1 cellular context compared by ENCODE assay signal in the genomic region with DNA sequence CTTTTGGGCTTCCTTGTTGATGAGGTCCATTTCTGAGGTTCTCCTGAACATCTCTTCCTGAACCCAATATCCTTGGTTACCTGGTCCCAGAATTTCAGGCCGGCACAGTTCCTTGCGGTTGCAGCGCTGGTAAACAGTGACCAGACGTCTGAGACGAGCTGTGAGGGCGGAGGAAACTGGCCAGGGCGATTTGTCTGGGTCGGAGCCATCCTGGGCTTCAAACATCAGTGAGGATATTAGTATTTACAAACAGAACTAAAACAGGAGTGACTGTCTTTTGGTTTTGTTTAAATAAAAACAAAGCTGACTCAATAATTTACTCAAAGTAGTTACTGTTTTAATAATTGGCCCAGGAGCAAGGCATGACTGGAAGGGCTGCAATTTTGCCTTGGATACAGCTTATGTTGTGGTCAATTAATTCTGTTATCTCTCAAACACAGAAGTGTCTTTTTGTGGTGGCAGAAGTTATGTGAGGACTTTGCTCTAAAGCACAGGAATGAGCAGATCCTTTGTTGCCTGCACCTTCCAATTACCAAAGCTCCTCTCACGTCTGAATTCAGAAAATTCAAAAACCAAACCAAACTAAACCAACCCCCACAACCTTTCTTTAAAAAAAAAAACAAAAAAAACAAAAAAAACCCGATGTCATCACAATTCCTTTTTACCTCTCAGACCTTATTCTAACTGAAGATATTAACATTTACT.
TF ChIP-seq lines count a peak whose summit lies in the region.

No MANE protein-coding gene starts in this region.

TF ChIP-seq in SK-N-SH treated with all-trans-retinoic acid at 6 μM for 48 hours, 23 proteins besides CTCF, POLR2A, EP300 and RAD21 (continued from another document):
- no peak for TF ChIP-seq OSR1 (CRISPR knock-in tag; IDR thresholded peaks at IDR 0.05)
